Comparison of ENCODE assay signal across 13 cellular contexts in genomic region chr3:122484985-122485384, GRCh38. TPM values are rescaled to one million over a fixed set of nuclear protein-coding genes. Genes with fewer than 3 reads are reported as not detected.
DNase-seq lines count a peak whose midpoint lies in the region; ATAC-seq and TF ChIP-seq lines count a peak whose summit lies in the region.
"Had no signal": no experiment of that assay in that cellular context is flagged by ENCODE, and none has a peak within 500 bp of the region (broad histone marks: within the 10 kb centered on the region; RNA-seq: fewer than 3 reads in every experiment).

No MANE protein-coding gene starts in this region.

- no peaks in the 10 kb centered on the region for H3K27me3 ChIP-seq in hepatocyte

- TF ChIP-seq CTCF in HEK293 (tag by site-specific recombination; IDR thresholded peaks at IDR 0.05) (no peak), hepatocyte (IDR thresholded peaks at IDR 0.05; ENCODE audit: poor library complexity) (no peak)

- 64% methylated on average over 5 of the region's 5 CpGs for WGBS in hepatocyte (ENCODE audit: low lambda C conversion rate, missing lambda C conversion rate)

- H3K4me1 ChIP-seq in HEK293 (ENCODE audit: control insufficient read depth, insufficient read depth, low read length) (no peaks in the 10 kb centered on the region), hepatocyte (ENCODE audit: insufficient read depth) (no peaks in the 10 kb centered on the region)

- in situ Hi-C loops in ACHN (cut with HindIII; ENCODE audit: low pct_ligation_motif_present, low pct_unique_long_range_greater_than_20kb, low sequenced_read_pairs), result no loop called here

- POLR2A ChIA-PET in HEK293 (lab: Yijun Ruan, JAX), result no interaction called here

- ATAC-seq in GM18502 (IDR thresholded peaks at IDR 0.05; ENCODE audit: poor library complexity, unreplicated experiment) (no peak), esophagus mucosa (no peak)
- ATAC-seq: activated CD4-positive, CD25-positive, alpha-beta regulatory T cell treated with anti-CD3 and anti-CD28 coated beads, Interleukin-2, amount 50 U/mL, for 24 hours; activated T-cell treated with anti-CD3 and anti-CD28 coated beads, Interleukin-2, amount 50 U/mL, for 72 hours had no signal

- CTCF ChIA-PET in HEK293 (lab: Yijun Ruan, JAX), result interaction anchor here (0.7 kb wide), 1 partner anchor 12 kb away, joined by 3 read pairs; no protein-coding TSS in a partner anchor

- no peaks in the 10 kb centered on the region for H3K9me2 ChIP-seq in hepatocyte (replicated peaks; ENCODE audit: insufficient read depth)

- H3K27ac ChIP-seq in HEK293 (ENCODE audit: extremely low read depth, low read depth, low read length), result no peak overlapping the region
- H3K27ac ChIP-seq in hepatocyte, result peak overlapping the region; percentile 35
- H3K27ac ChIP-seq: SK-N-MC had no signal

- H3K79me2 ChIP-seq in hepatocyte, result peaks cover 80% of the 10 kb centered on the region

- no peaks in the 10 kb centered on the region for H3K9me3 ChIP-seq in HEK293 (ENCODE audit: control insufficient read depth, insufficient read depth, low read depth, low read length)
- H3K9me3 ChIP-seq in hepatocyte (ENCODE audit: low read depth), result no peaks in the 10 kb centered on the region

- H4K20me1 ChIP-seq in hepatocyte (ENCODE audit: insufficient read depth, poor library complexity, severe bottlenecking), result peaks cover 6% of the 10 kb centered on the region

- no peak overlapping the region for H3K4me3 ChIP-seq in HEK293 (ENCODE audit: low read depth, low read length)
- no peak overlapping the region for H3K4me3 ChIP-seq in hepatocyte
- H3K4me3 ChIP-seq: SK-N-MC had no signal

- H2AFZ ChIP-seq in hepatocyte, result no peak overlapping the region

- H3K4me2 ChIP-seq in hepatocyte, result no peak overlapping the region

- peaks cover 0 to 10% of the 10 kb centered on the region in 2 experiments; a peak in 1 of 3 replicates for H3K36me3 ChIP-seq in HEK293 (ENCODE audit: control insufficient read depth in 2 of 2, insufficient read depth in 1 of 2, low read length in 2 of 2)
- H3K36me3 ChIP-seq in hepatocyte (replicated peaks; ENCODE audit: insufficient read depth, low read depth), result no peaks in the 10 kb centered on the region

- DNase-seq in ACHN (peak; percentile 28), amniotic epithelial cell (ENCODE audit: low read depth) (peak; percentile 79), hepatocyte (ENCODE audit: low spot score) (no peak), NCI-H526 (lab: John Stamatoyannopoulos, UW) (no peak), NCI-H526 treated with DMSO at 0.1 percent for 48 hours (lab: John Stamatoyannopoulos, UW) (no peak)
- DNase-seq: activated T-cell treated with anti-CD3 and anti-CD28 coated beads, Interleukin-2, amount 50 U/mL, for 72 hours; DMS79 treated with DMSO at 0.1 percent for 48 hours; NCI-H69 had no signal

TF ChIP-seq in HEK293, 187 proteins besides CTCF, POLR2A, EP300 and RAD21:
- TF ChIP-seq ZNF600 (tag by site-specific recombination; IDR thresholded peaks at IDR 0.05) (peak; percentile 65; the same call in 1 of the 2 replicates), GLIS1 (tag by site-specific recombination; IDR thresholded peaks at IDR 0.05) (peak; percentile 36), ZNF658 (tag by site-specific recombination; IDR thresholded peaks at IDR 0.05) (no peak), GFI1B (tag by site-specific recombination; IDR thresholded peaks at IDR 0.05) (0 out of 2 replicates have a peak, but pooled peaks have one; percentile 51)

RNA-seq across cellular contexts. Expression of gene KPNA1, which starts 29.8 kb away (rescaled TPM):
- total RNA-seq in hepatocyte, result 38.3 and 44.0 TPM in 2 replicates
- 38.9 and 42.5 TPM in 2 replicates for polyA plus RNA-seq in hepatocyte
- total RNA-seq in esophagus mucosa, result 54.2 TPM

Comparison
In these comparisons a context has a peak if more than half of its experiments do, and no peak if none do; other contexts are left out.
1. DNase-seq: peak in ACHN (single experiment) and amniotic epithelial cell (single experiment); none in hepatocyte (single experiment), NCI-H526 (0 of 2) and NCI-H526 treated with DMSO at 0.1 percent for 48 hours (single experiment).